ENCODE assay signal across 1 cellular context in genomic region chr4:45131020-45131419, GRCh38.
TF ChIP-seq lines count a peak whose summit lies in the region.

No MANE protein-coding gene starts in this region.

TF ChIP-seq in GM23338, 12 proteins besides CTCF, POLR2A, EP300 and RAD21 (continued from another document):
- TF ChIP-seq ZNF331 (CRISPR knock-in tag; IDR thresholded peaks at IDR 0.05; ENCODE audit: low read depth): no peak
- TF ChIP-seq, protein P1, sequence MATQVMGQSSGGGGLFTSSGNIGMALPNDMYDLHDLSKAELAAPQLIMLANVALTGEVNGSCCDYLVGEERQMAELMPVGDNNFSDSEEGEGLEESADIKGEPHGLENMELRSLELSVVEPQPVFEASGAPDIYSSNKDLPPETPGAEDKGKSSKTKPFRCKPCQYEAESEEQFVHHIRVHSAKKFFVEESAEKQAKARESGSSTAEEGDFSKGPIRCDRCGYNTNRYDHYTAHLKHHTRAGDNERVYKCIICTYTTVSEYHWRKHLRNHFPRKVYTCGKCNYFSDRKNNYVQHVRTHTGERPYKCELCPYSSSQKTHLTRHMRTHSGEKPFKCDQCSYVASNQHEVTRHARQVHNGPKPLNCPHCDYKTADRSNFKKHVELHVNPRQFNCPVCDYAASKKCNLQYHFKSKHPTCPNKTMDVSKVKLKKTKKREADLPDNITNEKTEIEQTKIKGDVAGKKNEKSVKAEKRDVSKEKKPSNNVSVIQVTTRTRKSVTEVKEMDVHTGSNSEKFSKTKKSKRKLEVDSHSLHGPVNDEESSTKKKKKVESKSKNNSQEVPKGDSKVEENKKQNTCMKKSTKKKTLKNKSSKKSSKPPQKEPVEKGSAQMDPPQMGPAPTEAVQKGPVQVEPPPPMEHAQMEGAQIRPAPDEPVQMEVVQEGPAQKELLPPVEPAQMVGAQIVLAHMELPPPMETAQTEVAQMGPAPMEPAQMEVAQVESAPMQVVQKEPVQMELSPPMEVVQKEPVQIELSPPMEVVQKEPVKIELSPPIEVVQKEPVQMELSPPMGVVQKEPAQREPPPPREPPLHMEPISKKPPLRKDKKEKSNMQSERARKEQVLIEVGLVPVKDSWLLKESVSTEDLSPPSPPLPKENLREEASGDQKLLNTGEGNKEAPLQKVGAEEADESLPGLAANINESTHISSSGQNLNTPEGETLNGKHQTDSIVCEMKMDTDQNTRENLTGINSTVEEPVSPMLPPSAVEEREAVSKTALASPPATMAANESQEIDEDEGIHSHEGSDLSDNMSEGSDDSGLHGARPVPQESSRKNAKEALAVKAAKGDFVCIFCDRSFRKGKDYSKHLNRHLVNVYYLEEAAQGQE (IDR thresholded peaks at IDR 0.05; ENCODE audit: unreplicated experiment): no peak
- no peak for TF ChIP-seq CREB1 (CRISPR knock-in tag; IDR thresholded peaks at IDR 0.05; ENCODE audit: low read depth)
- no peak for TF ChIP-seq ZNF114 (CRISPR knock-in tag; IDR thresholded peaks at IDR 0.05)
- TF ChIP-seq POLR2AphosphoS5 (IDR thresholded peaks at IDR 0.05; ENCODE audit: low read depth): no peak
- no peak for TF ChIP-seq STAT1 (IDR thresholded peaks at IDR 0.05; ENCODE audit: unreplicated experiment)
- TF ChIP-seq EZH2phosphoT487 (IDR thresholded peaks at IDR 0.05; ENCODE audit: unreplicated experiment): no peak
